ENCODE assay signal across 13 cellular contexts in the genomic region with DNA sequence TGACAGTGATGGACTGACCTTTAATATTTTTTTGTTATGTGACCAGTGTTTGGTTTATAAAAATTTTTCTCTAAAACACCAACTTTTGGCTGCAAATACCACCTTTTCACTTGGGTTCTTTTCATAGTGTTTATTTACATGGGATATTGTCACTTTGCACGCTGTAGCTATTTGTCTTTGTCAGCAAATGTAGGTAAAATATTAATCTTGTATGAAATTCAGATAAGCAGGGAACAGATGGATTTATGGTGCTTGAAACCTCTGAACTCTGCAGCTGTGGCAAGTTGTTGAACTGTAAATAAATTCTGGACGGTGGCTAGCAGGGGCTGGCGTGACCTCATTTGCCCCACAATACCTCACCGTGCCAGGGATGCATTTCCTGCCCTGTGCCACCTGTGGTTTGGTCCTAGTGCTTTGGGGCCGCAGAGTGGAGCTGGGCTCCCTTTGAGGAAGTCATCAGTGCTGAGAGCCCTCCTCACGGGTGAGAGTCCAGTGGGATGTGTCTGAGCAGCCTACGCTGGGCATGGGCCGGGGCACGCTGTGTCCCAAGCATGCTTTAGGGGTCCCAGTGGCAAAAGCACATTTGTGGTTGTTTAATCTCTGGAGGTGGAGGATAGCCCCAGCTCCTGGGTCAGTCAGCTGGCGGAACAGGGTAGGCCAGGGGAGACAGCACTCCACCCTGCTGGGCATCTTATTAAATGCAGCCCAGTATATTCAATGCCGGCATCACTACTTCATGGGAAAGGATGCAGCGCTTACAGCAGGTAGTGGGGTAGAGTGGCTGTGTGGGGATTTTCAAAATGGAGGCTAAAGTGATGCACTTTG.
DNase-seq lines count a peak whose midpoint lies in the region; ATAC-seq and TF ChIP-seq lines count a peak whose summit lies in the region.
"Had no signal": no experiment of that assay in that cellular context is flagged by ENCODE, and none has a peak within 500 bp of the region (broad histone marks: within the 10 kb centered on the region; RNA-seq: fewer than 3 reads in every experiment).

No MANE protein-coding gene starts in this region.

- no peak overlapping the region for H2AFZ ChIP-seq in GM23338

- H3K36me3 ChIP-seq in GM23338 (ENCODE audit: insufficient read depth) (no peaks in the 10 kb centered on the region), kidney epithelial cell (ENCODE audit: control insufficient read depth, insufficient read depth, low read length) (no peaks in the 10 kb centered on the region)
- H3K36me3 ChIP-seq: WERI-Rb-1 had no signal

- H3K27me3 ChIP-seq in GM23338 (ENCODE audit: insufficient read depth), result no peaks in the 10 kb centered on the region
- H3K27me3 ChIP-seq in kidney epithelial cell (ENCODE audit: control insufficient read depth, insufficient read depth, low read length), result no peaks in the 10 kb centered on the region

- TF ChIP-seq CTCF in GM23338 (conservative IDR thresholded peaks at IDR 0.05; ENCODE audit: low read depth in 2 of 2) (no peak), kidney epithelial cell (IDR thresholded peaks at IDR 0.05; ENCODE audit: insufficient read depth, low read length, poor library complexity, severe bottlenecking) (peak; percentile 4)

- H3K27ac ChIP-seq in GM23338 (ENCODE audit: low read depth), result peak overlapping the region; percentile 29
- H3K27ac ChIP-seq: WERI-Rb-1 had no signal

- peaks cover 2% of the 10 kb centered on the region for H3K27me3 Mint-ChIP-seq in GM23338 (ENCODE audit: insufficient read depth, low read depth, poor library complexity)
- H3K27me3 Mint-ChIP-seq: CD4-positive, CD25-positive, alpha-beta regulatory T cell; memory B cell had no signal

- H3K4me3 Mint-ChIP-seq in GM23338, result peak overlapping the region; percentile 23; the same call in 2 of the 3 replicates
- H3K4me3 Mint-ChIP-seq: CD4-positive, CD25-positive, alpha-beta regulatory T cell; memory B cell had no signal

- H3K4me1 ChIP-seq in GM23338 (ENCODE audit: insufficient read depth), result peaks cover 30% of the 10 kb centered on the region

- no peaks in the 10 kb centered on the region for H3K36me3 Mint-ChIP-seq in GM23338 (ENCODE audit: low read depth)

- ATAC-seq in GM23338 (peak; percentile 83), HG02981 (IDR thresholded peaks at IDR 0.05; ENCODE audit: unreplicated experiment) (no peak), HG02970 (IDR thresholded peaks at IDR 0.05; ENCODE audit: low FRiP score, unreplicated experiment) (no peak), HG03175 (IDR thresholded peaks at IDR 0.05; ENCODE audit: unreplicated experiment) (no peak)

- no peaks in the 10 kb centered on the region for H3K9me2 ChIP-seq in GM23338 (ENCODE audit: insufficient read depth)

- H3K79me2 ChIP-seq in GM23338 (replicated peaks; ENCODE audit: insufficient read depth), result peaks cover 14% of the 10 kb centered on the region

- no peak overlapping the region; the same call in 1 of the 2 replicates for H3K27ac Mint-ChIP-seq in GM23338
- H3K27ac Mint-ChIP-seq: memory B cell had no signal

- H3K4me3 ChIP-seq in GM23338 (peak overlapping the region; percentile 38), kidney epithelial cell (ENCODE audit: low read depth, low read length) (no peak overlapping the region)

- H3K9me3 Mint-ChIP-seq in GM23338, result no peaks in the 10 kb centered on the region
- H3K9me3 Mint-ChIP-seq: CD4-positive, CD25-positive, alpha-beta regulatory T cell; memory B cell had no signal

- H3F3A ChIP-seq in GM23338 (replicated peaks; ENCODE audit: low read depth), result no peaks in the 10 kb centered on the region

- H4K20me1 ChIP-seq in GM23338 (replicated peaks; ENCODE audit: insufficient read depth), result no peaks in the 10 kb centered on the region

- DNase-seq in DMS153 (lab: John Stamatoyannopoulos, UW) (peak; percentile 76), GM23338 (ENCODE audit: low spot score) (peak; percentile 38), NCI-H146 treated with DMSO at 0.1 percent for 48 hours (lab: John Stamatoyannopoulos, UW; ENCODE audit: unreplicated experiment) (peak; percentile 49), kidney epithelial cell (ENCODE audit: low read depth) (no peak), amniotic stem cell (lab: John Stamatoyannopoulos, UW) (no peak)
- DNase-seq: activated effector memory CD4-positive, alpha-beta T cell treated with Interleukin-2 at 50 U/mL for 16 hours; CD4-positive, CD25-positive, alpha-beta regulatory T cell; foreskin melanocyte; WERI-Rb-1 had no signal

- peaks cover 42% of the 10 kb centered on the region for H3K4me1 Mint-ChIP-seq in GM23338

- peak overlapping the region; percentile 77 for H3K4me2 ChIP-seq in GM23338

TF ChIP-seq in GM23338, 12 proteins besides CTCF, POLR2A, EP300 and RAD21:
- TF ChIP-seq CREB1 (CRISPR knock-in tag; IDR thresholded peaks at IDR 0.05; ENCODE audit: low read depth), result no peak
- TF ChIP-seq ZNF114 (CRISPR knock-in tag; IDR thresholded peaks at IDR 0.05), result no peak
- TF ChIP-seq STAT1 (IDR thresholded peaks at IDR 0.05; ENCODE audit: unreplicated experiment), result no peak
- TF ChIP-seq EZH2 (IDR thresholded peaks at IDR 0.05; ENCODE audit: low read depth, unreplicated experiment), result no peak
- no peak for TF ChIP-seq POLR2AphosphoS5 (IDR thresholded peaks at IDR 0.05; ENCODE audit: low read depth)
- no peak for TF ChIP-seq ZNF331 (CRISPR knock-in tag; IDR thresholded peaks at IDR 0.05; ENCODE audit: low read depth)
- TF ChIP-seq JUNB (IDR thresholded peaks at IDR 0.05; ENCODE audit: unreplicated experiment), result no peak

Comparison
In these comparisons a context has a peak if more than half of its experiments do, and no peak if none do; other contexts are left out.
1. DNase-seq: peak in DMS153 (single experiment), GM23338 (single experiment) and NCI-H146 treated with DMSO at 0.1 percent for 48 hours (single experiment); none in kidney epithelial cell (single experiment) and amniotic stem cell (single experiment).